Comparison of ENCODE assay signal across 24 cellular contexts in genomic region chr6:99432877-99433276, GRCh38.
"Had no signal": no experiment of that assay in that cellular context is flagged by ENCODE, and none has a peak within 500 bp of the region (broad histone marks: within the 10 kb centered on the region; RNA-seq: fewer than 3 reads in every experiment).

No MANE protein-coding gene starts in this region.

- H3K4me3 Mint-ChIP-seq: activated naive CD4-positive, alpha-beta T cell treated with anti-CD3 and anti-CD28 coated beads, Interleukin-2, amount 50 U/mL, for 24 hours; naive thymus-derived CD4-positive, alpha-beta T cell; T-helper 2 cell treated with Interferon-gamma antibody and Interleukin-4, amounts not matched to agents 5 μg/mL and 100 μg/mL, for 36 hours had no signal

- H3K4me1 ChIP-seq: foreskin keratinocyte, prostate gland had no signal

- H3K27me3 Mint-ChIP-seq: activated naive CD4-positive, alpha-beta T cell treated with anti-CD3 and anti-CD28 coated beads, Interleukin-2, amount 50 U/mL, for 24 hours; naive thymus-derived CD4-positive, alpha-beta T cell had no signal

- H3K9me3 ChIP-seq: ovary, prostate gland, thoracic aorta, upper lobe of left lung had no signal

- H3K36me3 ChIP-seq: ovary, prostate gland, thoracic aorta, WERI-Rb-1 had no signal

- H3K9me3 Mint-ChIP-seq: activated naive CD4-positive, alpha-beta T cell treated with anti-CD3 and anti-CD28 coated beads, Interleukin-2, amount 50 U/mL, for 24 hours; naive thymus-derived CD4-positive, alpha-beta T cell; T-helper 2 cell treated with Interferon-gamma antibody and Interleukin-4, amounts not matched to agents 5 μg/mL and 100 μg/mL, for 36 hours had no signal

- ATAC-seq: foreskin keratinocyte; left lobe of liver; naive thymus-derived CD4-positive, alpha-beta T cell; right cardiac atrium had no signal

- DNase-seq: activated CD4-positive, CD25-positive, alpha-beta regulatory T cell treated with anti-CD3 and anti-CD28 coated beads, Interleukin-2, amount 50 U/mL, for 72 hours; activated gamma-delta T cell treated with Interleukin-2 at 50 U/mL for 16 hours; activated T-cell treated with anti-CD3 and anti-CD28 coated beads, Interleukin-2, amount 50 U/mL, for 1 hour; anterior cingulate cortex; brain microvascular endothelial cell; caudate nucleus; dermis blood vessel endothelial cell; effector CD8-positive, alpha-beta T cell; foreskin keratinocyte; glutamatergic neuron; hippocampal formation; naive thymus-derived CD4-positive, alpha-beta T cell; ovary; right cardiac atrium; stimulated activated CD4-positive, alpha-beta T cell treated with anti-CD3 and anti-CD28 coated beads, Interleukin-4, amount 100 ng/mL, for 24 hours; stimulated activated naive CD4-positive, alpha-beta T cell treated with Interleukin-2 at 50 U/mL for 16 hours; upper lobe of left lung; WERI-Rb-1 had no signal

- H3K4me3 ChIP-seq: lung, ovary, prostate gland, thoracic aorta, upper lobe of left lung had no signal

- H3K27ac ChIP-seq: brain microvascular endothelial cell, foreskin keratinocyte, ovary, prostate gland, thoracic aorta, upper lobe of left lung, WERI-Rb-1 had no signal

- H3K27me3 ChIP-seq: brain microvascular endothelial cell, foreskin keratinocyte, ovary, upper lobe of left lung had no signal

- H3K27ac Mint-ChIP-seq: activated naive CD4-positive, alpha-beta T cell treated with anti-CD3 and anti-CD28 coated beads, Interleukin-2, amount 50 U/mL, for 24 hours; naive thymus-derived CD4-positive, alpha-beta T cell; T-helper 2 cell treated with Interferon-gamma antibody and Interleukin-4, amounts not matched to agents 5 μg/mL and 100 μg/mL, for 36 hours had no signal
